8 cellular contexts compared by ENCODE assay signal in the genomic region with DNA sequence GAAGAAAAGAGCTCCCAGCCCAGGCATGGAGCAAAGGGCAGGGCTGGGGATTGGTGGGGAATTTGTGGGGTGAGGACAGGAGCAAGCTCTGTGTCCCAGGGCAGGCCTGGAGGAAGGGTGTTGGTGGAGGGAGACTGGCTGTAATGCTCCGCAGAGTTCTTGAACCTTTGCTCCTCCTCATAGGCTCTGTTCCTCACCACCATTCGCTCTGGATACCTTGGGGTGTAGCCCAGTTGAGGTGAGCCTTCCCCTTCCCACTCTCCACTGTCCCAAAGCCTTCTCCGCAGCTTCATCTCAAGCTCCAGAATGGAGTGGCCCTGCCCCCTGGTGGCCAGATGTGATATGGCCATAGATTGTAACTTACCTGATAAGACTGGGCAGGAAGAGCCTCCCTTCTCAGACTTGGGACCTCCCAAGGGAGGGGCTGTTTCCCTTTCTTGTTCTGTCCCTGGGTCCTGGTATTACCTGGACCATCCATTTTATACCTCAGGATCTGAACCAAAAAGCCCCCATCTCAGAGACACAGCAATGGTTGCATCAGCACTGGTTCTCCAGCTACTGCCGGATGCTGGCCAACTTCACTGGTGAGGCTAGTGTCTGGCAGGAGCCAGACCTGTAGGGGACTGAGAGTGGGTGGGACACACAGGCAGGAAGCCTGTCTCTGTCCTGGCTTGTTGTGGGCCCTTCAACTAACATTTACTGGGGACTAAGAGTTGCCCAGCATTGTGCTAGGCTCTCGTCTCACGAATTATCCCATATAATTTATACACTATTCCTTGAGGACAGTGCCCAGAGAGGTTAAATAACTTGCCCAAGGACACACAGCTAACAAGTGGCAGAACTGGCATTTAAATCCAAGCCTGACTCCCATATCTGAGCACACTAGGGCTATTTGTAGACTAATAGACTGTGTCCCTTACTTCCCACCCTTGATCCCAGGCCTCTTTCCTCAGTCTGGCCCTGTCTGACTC. TPM values are rescaled to one million over a fixed set of nuclear protein-coding genes. Genes with fewer than 3 reads are reported as not detected.
DNase-seq lines count a peak whose midpoint lies in the region; ATAC-seq, FAIRE-seq and TF ChIP-seq lines count a peak whose summit lies in the region.

No MANE protein-coding gene starts in this region.

- H3K27ac Mint-ChIP-seq in activated CD8-positive, alpha-beta T cell treated with anti-CD3 and anti-CD28 coated beads, Interleukin-2, amount 10 ng/mL, durations not matched to agents 7 days and 5 days: peak overlapping the region; percentile 66

- H3K36me3 Mint-ChIP-seq in activated CD8-positive, alpha-beta T cell treated with anti-CD3 and anti-CD28 coated beads, Interleukin-2, amount 10 ng/mL, durations not matched to agents 7 days and 5 days (ENCODE audit: low read depth): no peaks in the 10 kb centered on the region

- H3K27me3 Mint-ChIP-seq in activated CD8-positive, alpha-beta T cell treated with anti-CD3 and anti-CD28 coated beads, Interleukin-2, amount 10 ng/mL, durations not matched to agents 7 days and 5 days (ENCODE audit: low read depth): no peaks in the 10 kb centered on the region

- TF ChIP-seq EP300 in H1 (IDR thresholded peaks at IDR 0.05; ENCODE audit: borderline replicate concordance in 1 of 2, low read depth in 2 of 2, low read length in 2 of 2): no peak

- H2BK20ac ChIP-seq in H1 (ENCODE audit: low read length): no peak overlapping the region

- H3K56ac ChIP-seq in H1 (replicated peaks; ENCODE audit: insufficient read length, low read depth, low read length): no peak overlapping the region

- no peak overlapping the region for H3K9ac ChIP-seq in H1 (replicated peaks in 1 of 4; ENCODE audit: extremely low read depth in 1 of 4, low read depth in 3 of 4, low read length in 3 of 4)

- H2BK12ac ChIP-seq in H1 (ENCODE audit: low read depth, low read length): 0 out of 2 replicates have a peak overlapping the region, but pooled peaks have one; percentile 20

- TF ChIP-seq POLR2A in H1 (IDR thresholded peaks at IDR 0.05; ENCODE audit: control extremely low read depth in 1 of 2, low read depth in 2 of 2, low read length in 2 of 2): no peak

- POLR2A ChIA-PET in activated CD8-positive, alpha-beta T cell treated with anti-CD3 and anti-CD28 coated beads, Interleukin-2, amount 10 ng/mL, durations not matched to agents 7 days and 5 days (lab: Charles Lee): interaction anchor here (0.8 to 1.7 kb wide), 5 partner anchors 8 to 485 kb away, joined by 3 to 8 read pairs (median 6); partner anchors contain the start of gene RPL19
- POLR2A ChIA-PET in H1 (lab: Charles Lee; ENCODE audit: partially characterized antibody): interaction anchor here (0.7 to 9.0 kb wide), 12 partner anchors 8 to 216 kb away, joined by 3 to 113 read pairs (median 4); partner anchors contain the start of genes CDK12 and RPL19

- H3K9me3 ChIP-seq in H1 (ENCODE audit: insufficient read depth in 2 of 2, low read depth in 1 of 2, low read length in 1 of 2): no peaks in the 10 kb centered on the region

- no peaks in the 10 kb centered on the region for H3K9me3 Mint-ChIP-seq in activated CD8-positive, alpha-beta T cell treated with anti-CD3 and anti-CD28 coated beads, Interleukin-2, amount 10 ng/mL, durations not matched to agents 7 days and 5 days (ENCODE audit: insufficient read depth)

- H3K23ac ChIP-seq in H1 (ENCODE audit: insufficient read length): no peak overlapping the region

- H4K8ac ChIP-seq in H1 (ENCODE audit: extremely low read depth, insufficient read depth, low read length): no peak overlapping the region; the same call in 1 of the 2 replicates

- CTCF ChIA-PET in activated CD8-positive, alpha-beta T cell treated with anti-CD3 and anti-CD28 coated beads, Interleukin-2, amount 10 ng/mL, durations not matched to agents 7 days and 5 days (lab: Charles Lee): interaction anchor here (0.6 to 7.3 kb wide), 49 partner anchors 9 to 687 kb away, joined by 3 to 137 read pairs (median 4); partner anchors contain the start of genes ARL5C, MED1, PLXDC1 and RPL19
- CTCF ChIA-PET in H1 (lab: Charles Lee; ENCODE audit: partially characterized antibody): interaction anchor here (0.6 to 22.6 kb wide), 43 partner anchors 5 to 841 kb away, joined by 3 to 982 read pairs (median 4); partner anchors contain the start of genes ARL5C, PLXDC1, RPL19 and RPL23

- TF ChIP-seq RAD21 in H1 (IDR thresholded peaks at IDR 0.05 in 1 of 2, conservative IDR thresholded peaks at IDR 0.05 in 1 of 2; ENCODE audit: low read depth in 2 of 2, low read length in 2 of 2): peak; percentile 94 to 96

- H4K20me1 ChIP-seq in H1 (replicated peaks in 1 of 2; ENCODE audit: control insufficient read depth in 1 of 2, insufficient read depth in 2 of 2, low read length in 2 of 2): no peaks in the 10 kb centered on the region

- no peaks in the 10 kb centered on the region for H3K36me3 ChIP-seq in H1 (ENCODE audit: control insufficient read depth in 2 of 4, insufficient read depth in 4 of 4, low read length in 3 of 4)

- 0 out of 2 replicates have a peak overlapping the region, but pooled peaks have one; percentile 60 for H2AFZ ChIP-seq in H1 (ENCODE audit: low read length)

- DNase-seq in DMS79 treated with DMSO at 0.1 percent for 48 hours (lab: John Stamatoyannopoulos, UW): peak; percentile 74
- DNase-seq in HuH-7 (ENCODE audit: low spot score): peak; percentile 76
- peak; percentile 21 for DNase-seq in NK-92 (lab: John Stamatoyannopoulos, UW; ENCODE audit: unreplicated experiment)
- peak; percentile 91 for DNase-seq in activated CD8-positive, alpha-beta T cell treated with anti-CD3 and anti-CD28 coated beads, Interleukin-2, amount 10 ng/mL, durations not matched to agents 7 days and 5 days
- peak; percentile 93 to 99 for DNase-seq in H1 (ENCODE audit: low read depth in 1 of 2, low spot score in 2 of 2)
- DNase-seq in mesenteric fat pad (ENCODE audit: low spot score): peak; percentile 93
- peak; percentile 75 to 80 for DNase-seq in stimulated activated CD8-positive, alpha-beta memory T cell treated with anti-CD3 and anti-CD28 coated beads, Interleukin-2, amount 100 ng/mL, for 1 hour (ENCODE audit: low read depth in 2 of 2)

- peaks cover 16% of the 10 kb centered on the region for H3K4me1 Mint-ChIP-seq in activated CD8-positive, alpha-beta T cell treated with anti-CD3 and anti-CD28 coated beads, Interleukin-2, amount 10 ng/mL, durations not matched to agents 7 days and 5 days (ENCODE audit: low read depth)

- H3K4ac ChIP-seq in H1 (replicated peaks; ENCODE audit: insufficient read length, low read depth, low read length): no peak overlapping the region

- H3K18ac ChIP-seq in H1 (ENCODE audit: extremely low read depth, low read length): peak overlapping the region; percentile 64; the same call in 1 of the 2 replicates

- 0 out of 4 replicates have a peak overlapping the region, but pooled peaks of 1 of the 2 experiments have one; percentile 9 for H3K4me2 ChIP-seq in H1 (ENCODE audit: insufficient read depth in 1 of 2, low read depth in 2 of 2, low read length in 2 of 2)

- 48% methylated on average over 6 of the region's 6 CpGs; no CpG with 5 or more reads in 1 of the 2 experiments for WGBS in H1 (ENCODE audit: extremely low coverage in 1 of 2, insufficient coverage in 1 of 2, insufficient read length in 1 of 2, insufficient replicate concordance in 2 of 2, low coverage in 1 of 2, low lambda C conversion rate in 2 of 2, missing lambda C conversion rate in 1 of 2), 2 experiments

- H4K91ac ChIP-seq in H1 (replicated peaks; ENCODE audit: insufficient read length, low read length): no peak overlapping the region

- H3K27me3 ChIP-seq in H1 (replicated peaks in 1 of 4; ENCODE audit: control insufficient read depth in 3 of 4, extremely low read depth in 1 of 4, insufficient read depth in 3 of 4, low read length in 3 of 4): no peaks in the 10 kb centered on the region

- TF ChIP-seq CTCF in H1 (IDR thresholded peaks at IDR 0.05; ENCODE audit: control extremely low read depth in 1 of 3, insufficient read depth in 1 of 3, low read depth in 1 of 3, low read length in 3 of 3): peak; percentile 83 to 99 (median 93)

- H3K27ac ChIP-seq in H1 (ENCODE audit: low read depth, low read length): no peak overlapping the region

- no peak overlapping the region for H3K4me3 Mint-ChIP-seq in activated CD8-positive, alpha-beta T cell treated with anti-CD3 and anti-CD28 coated beads, Interleukin-2, amount 10 ng/mL, durations not matched to agents 7 days and 5 days

- peaks cover under 1% of the 10 kb centered on the region; the same call in 1 of the 2 replicates for H3K23me2 ChIP-seq in H1 (ENCODE audit: low read depth, low read length)

- no peak overlapping the region for H2BK120ac ChIP-seq in H1 (replicated peaks; ENCODE audit: low read depth, low read length)

- H3K14ac ChIP-seq in H1 (ENCODE audit: insufficient read length): no peak overlapping the region

- H2AK5ac ChIP-seq in H1 (ENCODE audit: low read depth, low read length): no peak overlapping the region

- peak; percentile 97 for FAIRE-seq in H1 (lab: Jason Lieb, UNC)

- H2BK15ac ChIP-seq in H1 (ENCODE audit: low read length): peak overlapping the region; percentile 50; the same call in 1 of the 2 replicates

- no peak overlapping the region for H4K5ac ChIP-seq in H1 (ENCODE audit: insufficient read length, low read depth, low read length)

- no peaks in the 10 kb centered on the region for H3K79me2 ChIP-seq in H1 (ENCODE audit: control insufficient read depth in 1 of 2, insufficient read depth in 2 of 2, low read length in 2 of 2)

- no peak overlapping the region for H2BK5ac ChIP-seq in H1 (ENCODE audit: low read depth, low read length)

- peaks cover 0 to 9% (median 5%) of the 10 kb centered on the region in 4 experiments; a peak in 6 of 7 replicates for H3K4me1 ChIP-seq in H1 (replicated peaks in 1 of 4; ENCODE audit: control insufficient read depth in 3 of 4, insufficient read depth in 4 of 4, low read length in 3 of 4)

- ATAC-seq in activated CD8-positive, alpha-beta T cell treated with anti-CD3 and anti-CD28 coated beads, Interleukin-2, amount 10 ng/mL, durations not matched to agents 7 days and 5 days: peak; percentile 93
- no peak for ATAC-seq in HG03432 (IDR thresholded peaks at IDR 0.05; ENCODE audit: unreplicated experiment)

- H3K4me3 ChIP-seq in H1 (ENCODE audit: extremely low read depth in 1 of 4, insufficient read depth in 2 of 4, low read depth in 3 of 4, low read length in 4 of 4): no peak overlapping the region

- H3K79me1 ChIP-seq in H1 (ENCODE audit: low read depth, low read length): no peaks in the 10 kb centered on the region

RNA-seq across cellular contexts. Expression of gene STAC2, which starts 19.1 kb away (rescaled TPM):
- not detected for total RNA-seq in activated CD8-positive, alpha-beta T cell treated with anti-CD3 and anti-CD28 coated beads, Interleukin-2, amount 10 ng/mL, durations not matched to agents 7 days and 5 days
- 5.4 and 6.0 TPM in 2 replicates for total RNA-seq in H1 (2021; fragmentation: NEBNext Ultra II Directional; extraction: Animal tissue kit (Norgen Biotek cat#: 25700))
- 1.5 and 2.5 TPM in 2 replicates for polyA plus RNA-seq in H1 (2011; rRNA removed)
- 1.7 TPM for polyA plus RNA-seq in H1 (2011; cell fraction: cytosol; rRNA removed)
- 3.9 TPM for polyA plus RNA-seq in H1 (2011; cell fraction: nucleus; rRNA removed)
- polyA plus RNA-seq in H1 (2012, experiment 1 of 2): 4.2 to 6.3 TPM (median 5.2 TPM) in 4 replicates
- polyA plus RNA-seq in H1 (2012, experiment 2 of 2): 5.2 TPM
- 4.3 TPM for polyA plus RNA-seq in H1 (2013, experiment 1 of 2)
- 4.7 TPM for polyA plus RNA-seq in H1 (2013, experiment 2 of 2)
- 1.2 and 1.7 TPM in 2 replicates for polyA minus RNA-seq in H1 (2011; rRNA and poly(A)+ RNA removed)
- polyA minus RNA-seq in H1 (2011; cell fraction: cytosol; rRNA and poly(A)+ RNA removed): 1.5 TPM
- 1.1 TPM for polyA minus RNA-seq in H1 (2011; cell fraction: nucleus; rRNA and poly(A)+ RNA removed)
- total RNA-seq in mesenteric fat pad: 0.16 TPM

RNA-seq across cellular contexts. Expression of gene RPL19, which starts 44.8 kb away (rescaled TPM):
- 1,000 to 10,000 TPM; 1,896 to 1,946 TPM for total RNA-seq in activated CD8-positive, alpha-beta T cell treated with anti-CD3 and anti-CD28 coated beads, Interleukin-2, amount 10 ng/mL, durations not matched to agents 7 days and 5 days
- 2,182 and 2,219 TPM in 2 replicates for total RNA-seq in H1 (2021; fragmentation: NEBNext Ultra II Directional; extraction: Animal tissue kit (Norgen Biotek cat#: 25700))
- polyA plus RNA-seq in H1 (2011; rRNA removed): 1,992 and 2,108 TPM in 2 replicates
- 3,481 TPM for polyA plus RNA-seq in H1 (2011; cell fraction: cytosol; rRNA removed)
- 2,043 TPM for polyA plus RNA-seq in H1 (2011; cell fraction: nucleus; rRNA removed)
- polyA plus RNA-seq in H1 (2012, experiment 1 of 2): 1,394 to 2,903 TPM (median 2,742 TPM) in 4 replicates
- polyA plus RNA-seq in H1 (2012, experiment 2 of 2): 1,232 TPM
- polyA plus RNA-seq in H1 (2013, experiment 1 of 2): 2,492 TPM
- 2,408 TPM for polyA plus RNA-seq in H1 (2013, experiment 2 of 2)
- polyA minus RNA-seq in H1 (2011; rRNA and poly(A)+ RNA removed): 605 and 718 TPM in 2 replicates
- 697 TPM for polyA minus RNA-seq in H1 (2011; cell fraction: cytosol; rRNA and poly(A)+ RNA removed)
- polyA minus RNA-seq in H1 (2011; cell fraction: nucleus; rRNA and poly(A)+ RNA removed): 464 TPM
- 1,346 TPM for total RNA-seq in mesenteric fat pad

RNA-seq across cellular contexts. Expression of gene CACNB1, which starts 47.4 kb away (rescaled TPM):
- total RNA-seq in activated CD8-positive, alpha-beta T cell treated with anti-CD3 and anti-CD28 coated beads, Interleukin-2, amount 10 ng/mL, durations not matched to agents 7 days and 5 days: 10 to 100 TPM; 22.1 to 23.2 TPM
- total RNA-seq in H1 (2021; fragmentation: NEBNext Ultra II Directional; extraction: Animal tissue kit (Norgen Biotek cat#: 25700)): 15.1 and 17.8 TPM in 2 replicates
- 7.2 and 10.6 TPM in 2 replicates for polyA plus RNA-seq in H1 (2011; rRNA removed)
- 7.7 TPM for polyA plus RNA-seq in H1 (2011; cell fraction: cytosol; rRNA removed)
- 43.5 TPM for polyA plus RNA-seq in H1 (2011; cell fraction: nucleus; rRNA removed)
- 11.9 to 16.4 TPM (median 14.1 TPM) in 4 replicates for polyA plus RNA-seq in H1 (2012, experiment 1 of 2)
- polyA plus RNA-seq in H1 (2012, experiment 2 of 2): 12.9 TPM
- 7.2 TPM for polyA plus RNA-seq in H1 (2013, experiment 1 of 2)
- polyA plus RNA-seq in H1 (2013, experiment 2 of 2): 7.1 TPM
- polyA minus RNA-seq in H1 (2011; rRNA and poly(A)+ RNA removed): 15.8 and 25.4 TPM in 2 replicates
- 8.0 TPM for polyA minus RNA-seq in H1 (2011; cell fraction: cytosol; rRNA and poly(A)+ RNA removed)
- polyA minus RNA-seq in H1 (2011; cell fraction: nucleus; rRNA and poly(A)+ RNA removed): 18.6 TPM
- total RNA-seq in mesenteric fat pad: 5.1 TPM

Comparison
In these comparisons a context has a peak if more than half of its experiments do, and no peak if none do; other contexts are left out.
1. DNase-seq: peak in every context shown above with its lines; median percentile 96 in H1; 93 in mesenteric fat pad; 91 in activated CD8-positive, alpha-beta T cell treated with anti-CD3 and anti-CD28 coated beads, Interleukin-2, amount 10 ng/mL, durations not matched to agents 7 days and 5 days; 78 in stimulated activated CD8-positive, alpha-beta memory T cell treated with anti-CD3 and anti-CD28 coated beads, Interleukin-2, amount 100 ng/mL, for 1 hour; 76 in HuH-7; 74 in DMS79 treated with DMSO at 0.1 percent for 48 hours; 21 in NK-92.